Comparison of ENCODE assay signal across 30 cellular contexts in the genomic region with DNA sequence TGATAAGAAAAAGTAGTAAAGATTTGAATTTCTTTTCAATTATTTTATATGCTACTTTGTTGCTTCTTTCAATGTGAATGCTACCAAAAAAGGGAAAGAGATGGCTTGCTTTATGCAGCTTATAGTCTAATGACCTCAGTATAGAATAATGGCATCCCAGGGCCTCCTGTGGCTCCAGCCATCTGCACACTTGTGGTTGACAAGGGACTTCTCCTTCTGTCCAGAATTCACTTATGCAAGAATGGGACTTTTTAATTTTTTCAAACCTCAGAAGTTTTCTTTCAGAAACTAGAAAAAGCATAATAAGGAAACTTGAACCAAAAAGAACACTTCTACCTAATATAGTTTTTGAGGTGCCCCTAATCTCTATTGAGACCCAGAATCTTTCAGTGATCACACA.
DNase-seq lines count a peak whose midpoint lies in the region; ATAC-seq, FAIRE-seq and TF ChIP-seq lines count a peak whose summit lies in the region.
"Had no signal": no experiment of that assay in that cellular context is flagged by ENCODE, and none has a peak within 500 bp of the region (broad histone marks: within the 10 kb centered on the region; RNA-seq: fewer than 3 reads in every experiment).

No MANE protein-coding gene starts in this region.

- in situ Hi-C loops in GM12878 (cut with MboI) = no loop called here

- H3K4me1 ChIP-seq in GM12878 (ENCODE audit: control insufficient read depth, insufficient read depth, low read length) = no peaks in the 10 kb centered on the region
- H3K4me1 ChIP-seq: esophagus squamous epithelium, left ventricle myocardium inferior, upper lobe of right lung had no signal

- H3K36me3 ChIP-seq in GM12878 (ENCODE audit: control insufficient read depth in 2 of 2, insufficient read depth in 2 of 2, low read length in 1 of 2) = no peaks in the 10 kb centered on the region
- H3K36me3 ChIP-seq: esophagus squamous epithelium, heart left ventricle, left ventricle myocardium inferior, upper lobe of right lung had no signal

- intact Hi-C loops in GM12878 (cut with micrococcal nuclease; ENCODE audit: unreplicated experiment) = no loop called here

- DNase-seq in NOMO-1 treated with DMSO at 0.1 percent for 48 hours (lab: John Stamatoyannopoulos, UW; ENCODE audit: unreplicated experiment) (peak; percentile 10), NOMO-1 treated with dmso at 0.1 percent for 144 hours (lab: John Stamatoyannopoulos, UW; ENCODE audit: unreplicated experiment) (no peak), GM12878 (ENCODE audit: low read depth, low spot score) (no peak), NCI-H2107 (lab: John Stamatoyannopoulos, UW) (no peak), NCI-H1105 treated with DMSO at 0.1 percent for 48 hours (lab: John Stamatoyannopoulos, UW) (no peak)
- DNase-seq: 8988T; activated gamma-delta T cell; activated naive CD8-positive, alpha-beta T cell treated with anti-CD3 and anti-CD28 coated beads for 36 hours; activated T-cell treated with anti-CD3 and anti-CD28 coated beads, Interleukin-2, amount 50 U/mL, for 24 hours; anterior cingulate cortex; DMS79 treated with DMSO at 0.1 percent for 48 hours; esophagus squamous epithelium; foreskin melanocyte; GDM1; GOT3; heart left ventricle; left ventricle myocardium inferior; naive thymus-derived CD4-positive, alpha-beta T cell; NCI-H1092 treated with DMSO at 0.1 percent for 48 hours; NCI-H1930; NCI-H226; NCI-H748 treated with DMSO at 0.1 percent for 48 hours; stimulated activated naive CD4-positive, alpha-beta T cell; upper lobe of right lung had no signal

- H3K4me2 ChIP-seq in GM12878 (ENCODE audit: control insufficient read depth, insufficient read depth) = no peak overlapping the region

- TF ChIP-seq EP300 in GM12878 (IDR thresholded peaks at IDR 0.05; ENCODE audit: borderline replicate concordance in 1 of 2, control insufficient read depth in 1 of 2, low read depth in 2 of 2, low read length in 2 of 2) = no peak

- POLR2A ChIA-PET in GM12878 (lab: Charles Lee) = no interaction called here

- H4K20me1 ChIP-seq in GM12878 (ENCODE audit: control insufficient read depth, insufficient read depth) = no peaks in the 10 kb centered on the region

- TF ChIP-seq CTCF in GM12878 (IDR thresholded peaks at IDR 0.05 in 2 of 3, conservative IDR thresholded peaks at IDR 0.05 in 1 of 3; ENCODE audit: control insufficient read depth in 2 of 3, extremely low read depth in 1 of 3, insufficient read depth in 1 of 3, low read depth in 3 of 3, low read length in 3 of 3) = no peak

- TF ChIP-seq POLR2A in GM12878 (IDR thresholded peaks at IDR 0.05; ENCODE audit: low read depth, low read length) = no peak

- no peak for FAIRE-seq in GM12878 (lab: Jason Lieb, UNC)
- FAIRE-seq: bronchial epithelial cell, keratinocyte had no signal

- CTCF ChIA-PET in GM12878 (lab: Yijun Ruan, JAX) = no interaction called here

- ATAC-seq in HG03565 (IDR thresholded peaks at IDR 0.05; ENCODE audit: unreplicated experiment) (peak; percentile 47), GM12878 (peak; percentile 48; the same call in 2 of the 3 replicates), GM21381 (IDR thresholded peaks at IDR 0.05; ENCODE audit: unreplicated experiment) (no peak), HG03196 (IDR thresholded peaks at IDR 0.05; ENCODE audit: unreplicated experiment) (no peak)
- ATAC-seq: heart left ventricle; naive thymus-derived CD4-positive, alpha-beta T cell; upper lobe of right lung had no signal

- SMC1A ChIA-PET in GM12878 (lab: Charles Lee; ENCODE audit: uncharacterized antibody, unreplicated experiment) = interaction anchor here (0.7 kb wide), 1 partner anchor 25 kb away, joined by 3 read pairs; no protein-coding TSS in a partner anchor

- no peak overlapping the region for H3K9ac ChIP-seq in GM12878 (ENCODE audit: control insufficient read depth, insufficient read depth, low read length)

- no peaks in the 10 kb centered on the region; a peak in 1 of 4 replicates for H3K27me3 ChIP-seq in GM12878 (replicated peaks in 1 of 2; ENCODE audit: control insufficient read depth in 2 of 2, insufficient read depth in 2 of 2, low read length in 1 of 2)
- H3K27me3 ChIP-seq: esophagus squamous epithelium, heart left ventricle, upper lobe of right lung had no signal

- RAD21 ChIA-PET in GM12878 (lab: Charles Lee; ENCODE audit: unreplicated experiment) = no interaction called here

- no peak overlapping the region for H3K27ac ChIP-seq in GM12878 (ENCODE audit: control insufficient read depth, insufficient read depth)
- H3K27ac ChIP-seq: C4-2B, esophagus squamous epithelium, heart left ventricle, left ventricle myocardium inferior, upper lobe of right lung had no signal

- no peaks in the 10 kb centered on the region for H3K79me2 ChIP-seq in GM12878 (ENCODE audit: control insufficient read depth, insufficient read depth, low read length)

- TF ChIP-seq RAD21 in GM12878 (IDR thresholded peaks at IDR 0.05; ENCODE audit: insufficient read depth, low read depth, low read length) = no peak

- no TSS peak for BruUV-seq in GM12878 (replicated peaks; lab: Mats Ljungman, UMichigan)

- H3K4me3 ChIP-seq in GM12878 = no peak overlapping the region
- H3K4me3 ChIP-seq: esophagus squamous epithelium, heart left ventricle, left ventricle myocardium inferior, upper lobe of right lung had no signal

- H2AFZ ChIP-seq in GM12878 (ENCODE audit: control insufficient read depth, low read depth, low read length) = no peak overlapping the region

- H3K9me3 ChIP-seq in GM12878 (replicated peaks; ENCODE audit: control insufficient read depth, insufficient read depth, low read length) = no peaks in the 10 kb centered on the region
- H3K9me3 ChIP-seq: esophagus squamous epithelium, heart left ventricle, left ventricle myocardium inferior, upper lobe of right lung had no signal

TF ChIP-seq in GM12878, 131 proteins besides CTCF, POLR2A, EP300 and RAD21:
- TF ChIP-seq ZZZ3 (IDR thresholded peaks at IDR 0.05; ENCODE audit: control insufficient read depth, insufficient read length, low read depth) (no peak), CBFB (IDR thresholded peaks at IDR 0.05; ENCODE audit: low read depth) (no peak), MTA2 (IDR thresholded peaks at IDR 0.05; ENCODE audit: low read depth) (peak; percentile 19; the same call in 1 of the 2 replicates), CEBPB (IDR thresholded peaks at IDR 0.05; ENCODE audit: borderline replicate concordance in 1 of 2, low read depth in 2 of 2, low read length in 2 of 2) (no peak), BHLHE40 (IDR thresholded peaks at IDR 0.05; ENCODE audit: borderline replicate concordance in 1 of 2, low read depth in 2 of 2, low read length in 1 of 2) (peak in 1 of 2 experiments; percentile 56; a peak in 1 of 4 replicates), NR2C1 (IDR thresholded peaks at IDR 0.05) (no peak), ETV6 (conservative IDR thresholded peaks at IDR 0.05 in 1 of 2, IDR thresholded peaks at IDR 0.05 in 1 of 2; ENCODE audit: borderline replicate concordance in 1 of 2, low read depth in 1 of 2) (no peak), RUNX3 (IDR thresholded peaks at IDR 0.05; ENCODE audit: low read length) (peak; percentile 77), NFIC (IDR thresholded peaks at IDR 0.05; ENCODE audit: low read depth, low read length) (peak; percentile 53; the same call in 1 of the 2 replicates), JUNB (IDR thresholded peaks at IDR 0.05) (0 out of 2 replicates have a peak, but pooled peaks have one; percentile 21)
- TF ChIP-seq, protein P1, sequence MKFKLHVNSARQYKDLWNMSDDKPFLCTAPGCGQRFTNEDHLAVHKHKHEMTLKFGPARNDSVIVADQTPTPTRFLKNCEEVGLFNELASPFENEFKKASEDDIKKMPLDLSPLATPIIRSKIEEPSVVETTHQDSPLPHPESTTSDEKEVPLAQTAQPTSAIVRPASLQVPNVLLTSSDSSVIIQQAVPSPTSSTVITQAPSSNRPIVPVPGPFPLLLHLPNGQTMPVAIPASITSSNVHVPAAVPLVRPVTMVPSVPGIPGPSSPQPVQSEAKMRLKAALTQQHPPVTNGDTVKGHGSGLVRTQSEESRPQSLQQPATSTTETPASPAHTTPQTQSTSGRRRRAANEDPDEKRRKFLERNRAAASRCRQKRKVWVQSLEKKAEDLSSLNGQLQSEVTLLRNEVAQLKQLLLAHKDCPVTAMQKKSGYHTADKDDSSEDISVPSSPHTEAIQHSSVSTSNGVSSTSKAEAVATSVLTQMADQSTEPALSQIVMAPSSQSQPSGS (IDR thresholded peaks at IDR 0.05; ENCODE audit: low read length) = 0 out of 2 replicates have a peak, but pooled peaks have one; percentile 31

Comparison
In these comparisons a context has a peak if more than half of its experiments do, and no peak if none do; other contexts are left out.
1. ATAC-seq: peak in HG03565 (single experiment) and GM12878 (single experiment); none in GM21381 (single experiment) and HG03196 (single experiment).